Comparison of ENCODE assay signal across 1 cellular context in the genomic region with DNA sequence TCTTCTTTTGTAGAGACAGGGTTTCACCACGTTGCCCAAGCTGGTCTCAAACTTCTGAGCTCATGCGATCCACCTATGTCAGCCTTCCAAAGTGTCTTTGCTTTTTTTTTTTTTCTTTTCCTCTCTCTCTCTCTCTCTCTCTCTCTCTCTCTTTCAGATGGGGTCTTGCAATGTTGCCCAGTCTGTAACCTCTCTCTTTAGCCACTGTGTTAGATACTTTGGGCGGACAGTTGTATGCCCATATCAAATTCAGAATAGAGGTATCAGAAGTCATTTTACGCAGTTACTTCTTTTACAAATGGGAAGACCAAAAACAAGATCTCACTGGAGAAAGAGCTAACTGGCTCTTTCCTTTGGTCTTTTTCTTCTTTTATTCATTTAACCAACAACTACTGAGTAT.
TF ChIP-seq lines count a peak whose summit lies in the region.

No MANE protein-coding gene starts in this region.

TF ChIP-seq in IMR-90, 13 proteins besides CTCF, POLR2A, EP300 and RAD21 (continued from another document):
- TF ChIP-seq MAZ (IDR thresholded peaks at IDR 0.05; ENCODE audit: borderline replicate concordance, low read depth, low read length): no peak
- no peak for TF ChIP-seq RCOR1 (IDR thresholded peaks at IDR 0.05; ENCODE audit: insufficient replicate concordance, low read length)
- no peak for TF ChIP-seq MAFK (IDR thresholded peaks at IDR 0.05; ENCODE audit: low read depth, low read length)
- TF ChIP-seq CEBPB (IDR thresholded peaks at IDR 0.05; ENCODE audit: low read depth, low read length): no peak
